16 cellular contexts compared by ENCODE assay signal in the genomic region with DNA sequence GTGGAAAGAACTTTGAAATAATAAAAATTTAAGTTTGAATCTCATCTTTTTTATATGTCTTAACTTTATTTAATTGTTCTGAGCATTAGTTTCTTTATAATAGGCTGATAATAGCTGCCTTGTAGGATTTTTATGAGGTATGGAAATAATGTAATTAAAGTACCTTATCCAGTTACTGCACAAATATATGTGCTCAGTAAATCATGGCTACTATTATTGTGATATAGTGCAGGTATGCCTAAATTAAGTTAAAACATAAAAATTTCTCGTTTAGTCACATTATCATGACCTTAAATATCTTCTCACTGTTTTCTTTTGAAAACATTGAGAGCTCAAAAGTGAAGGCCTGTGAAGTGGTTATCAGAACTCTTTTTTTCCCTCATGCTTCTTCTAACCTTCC.
"Had no signal": no experiment of that assay in that cellular context is flagged by ENCODE, and none has a peak within 500 bp of the region (broad histone marks: within the 10 kb centered on the region; RNA-seq: fewer than 3 reads in every experiment).

No MANE protein-coding gene starts in this region.

- H3K36me3 ChIP-seq: ovary, right atrium auricular region had no signal

- H3K4me3 Mint-ChIP-seq: dendritic cell treated with granulocyte-macrophage colony-stimulating factor and Interleukin-4, amounts not matched to agents 40 ng/mL and 50 ng/mL, for 4 days; naive thymus-derived CD4-positive, alpha-beta T cell; neural crest cell had no signal

- H3K9me3 Mint-ChIP-seq: dendritic cell treated with granulocyte-macrophage colony-stimulating factor and Interleukin-4, amounts not matched to agents 40 ng/mL and 50 ng/mL, for 4 days; naive thymus-derived CD4-positive, alpha-beta T cell; neural crest cell had no signal

- H3K27ac Mint-ChIP-seq: dendritic cell treated with granulocyte-macrophage colony-stimulating factor and Interleukin-4, amounts not matched to agents 40 ng/mL and 50 ng/mL, for 4 days; naive thymus-derived CD4-positive, alpha-beta T cell had no signal

- DNase-seq: erythroblast; foreskin keratinocyte; left colon; left ventricle myocardium superior; naive thymus-derived CD4-positive, alpha-beta T cell; nucleus accumbens; ovary; sigmoid colon; stimulated activated CD4-positive, alpha-beta T cell treated with anti-CD3 and anti-CD28 coated beads, Interleukin-12 subunit alpha, Interleukin-12 subunit beta, amount 100 ng/mL, for 4 hours; stimulated activated CD4-positive, alpha-beta T cell treated with anti-CD3 and anti-CD28 coated beads, Interleukin-2, amount 100 ng/mL, for 48 hours; stimulated activated naive CD4-positive, alpha-beta T cell treated with Interleukin-2 at 50 U/mL for 16 hours; trophoblast cell had no signal

- ATAC-seq: foreskin keratinocyte; left colon; left ventricle myocardium superior; naive thymus-derived CD4-positive, alpha-beta T cell had no signal

- H3K9me3 ChIP-seq: ovary, right atrium auricular region, sigmoid colon had no signal

- H3K27ac ChIP-seq: foreskin keratinocyte, ovary, right atrium auricular region, sigmoid colon had no signal

- H3K27me3 Mint-ChIP-seq: dendritic cell treated with granulocyte-macrophage colony-stimulating factor and Interleukin-4, amounts not matched to agents 40 ng/mL and 50 ng/mL, for 4 days; naive thymus-derived CD4-positive, alpha-beta T cell had no signal

- H3K27me3 ChIP-seq: foreskin keratinocyte, ovary, right atrium auricular region, sigmoid colon had no signal

- H3K4me3 ChIP-seq: ovary, right atrium auricular region, sigmoid colon, skin epidermis had no signal
